ENCODE assay signal across 23 cellular contexts in the genomic region with DNA sequence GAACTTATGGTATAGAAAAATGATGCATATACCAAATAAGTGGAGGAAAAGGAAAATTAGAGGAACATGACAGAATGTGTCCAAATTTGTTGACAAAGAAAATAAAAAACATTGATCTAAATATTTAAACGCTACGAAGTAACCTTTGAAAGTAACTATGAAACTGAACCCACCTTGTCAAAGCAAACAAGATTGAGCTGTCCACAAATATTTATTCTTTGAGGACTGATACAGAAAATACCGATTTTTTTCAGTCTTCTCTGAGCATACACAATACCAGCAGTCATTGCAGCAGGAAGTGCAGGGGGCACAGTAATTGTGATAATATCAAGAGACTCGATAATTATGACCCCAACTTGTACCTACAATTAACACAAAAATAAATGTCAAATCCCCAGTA. TPM values are rescaled to one million over a fixed set of nuclear protein-coding genes. Genes with fewer than 3 reads are reported as not detected.
"Had no signal": no experiment of that assay in that cellular context is flagged by ENCODE, and none has a peak within 500 bp of the region (broad histone marks: within the 10 kb centered on the region; RNA-seq: fewer than 3 reads in every experiment).

No MANE protein-coding gene starts in this region.

- H3K9me3 ChIP-seq: heart right ventricle, lower lobe of right lung, upper lobe of left lung had no signal

- ATAC-seq: activated CD8-positive, alpha-beta T cell treated with anti-CD3 and anti-CD28 coated beads, Interleukin-2, amount 10 ng/mL, durations not matched to agents 7 days and 5 days; activated naive CD8-positive, alpha-beta T cell treated with anti-CD3 and anti-CD28 coated beads, Interleukin-2, amount 50 U/mL, for 24 hours had no signal

- H3K4me1 ChIP-seq: heart right ventricle, lower lobe of right lung, upper lobe of left lung had no signal

- H3K27me3 ChIP-seq: cardiac muscle cell, heart right ventricle, upper lobe of left lung had no signal

- H3K4me3 ChIP-seq: cardiac muscle cell, heart right ventricle, lower lobe of right lung, upper lobe of left lung had no signal

- DNase-seq: activated CD4-positive, alpha-beta T cell treated with anti-CD3 and anti-CD28 coated beads, Interleukin-2, amount 50 U/mL, for 1 hour; activated CD4-positive, CD25-positive, alpha-beta regulatory T cell treated with anti-CD3 and anti-CD28 coated beads, Interleukin-2, amount 50 U/mL, for 72 hours; activated CD8-positive, alpha-beta T cell treated with anti-CD3 and anti-CD28 coated beads, Interleukin-2, amount 10 ng/mL, durations not matched to agents 7 days and 5 days; activated gamma-delta T cell; activated naive CD4-positive, alpha-beta T cell treated with anti-CD3 and anti-CD28 coated beads, Interleukin-2, amount 50 U/mL, for 16 hours; activated naive CD8-positive, alpha-beta T cell treated with anti-CD3 and anti-CD28 coated beads, Interleukin-2, amount 50 U/mL, for 24 hours; cortex of kidney; heart right ventricle; left colon; lower lobe of right lung; naive B cell; occipital lobe; retina; stimulated activated CD4-positive, alpha-beta T cell treated with anti-CD3 and anti-CD28 coated beads, Interleukin-4, amount 100 ng/mL, for 24 hours; stimulated activated naive CD4-positive, alpha-beta T cell treated with Interleukin-2 at 50 U/mL for 16 hours; upper lobe of left lung; WERI-Rb-1 had no signal

- FAIRE-seq: keratinocyte had no signal

- H3K27ac ChIP-seq: cardiac muscle cell, epithelial cell of prostate, heart right ventricle, lower lobe of right lung, upper lobe of left lung, WERI-Rb-1 had no signal

RNA-seq across cellular contexts. Expression of gene GP5, which starts 47.7 kb away (rescaled TPM):
- total RNA-seq: left colon, mesenteric fat pad, neural crest cell, occipital lobe, subcutaneous adipose tissue had no signal
- polyA plus RNA-seq: cardiac muscle cell had no signal
